In the genomic region with DNA sequence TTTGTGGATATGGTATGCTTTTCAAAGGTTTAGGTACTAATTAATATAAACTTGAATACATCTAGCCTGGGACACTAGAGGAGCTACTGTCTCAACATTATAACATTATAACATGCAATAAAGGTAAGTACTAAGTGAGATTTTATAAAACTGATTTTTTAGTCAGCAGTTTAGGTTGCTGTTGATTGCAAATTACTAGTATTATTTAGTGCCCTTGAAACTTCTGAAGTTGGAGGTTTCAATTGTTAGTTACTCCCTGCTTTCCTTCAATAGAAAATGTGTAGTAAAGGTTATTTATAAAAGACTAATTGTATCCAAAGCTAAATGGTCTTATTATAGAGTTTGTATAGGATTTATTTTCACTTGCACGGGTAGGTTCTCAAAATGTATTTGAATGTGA, we compare ENCODE assay signal across 29 cellular contexts.
"Had no signal": no experiment of that assay in that cellular context is flagged by ENCODE, and none has a peak within 500 bp of the region (broad histone marks: within the 10 kb centered on the region; RNA-seq: fewer than 3 reads in every experiment).

No MANE protein-coding gene starts in this region.

- H3K4me3 ChIP-seq: ascending aorta, cardiac muscle cell had no signal

- H3K9me3 ChIP-seq: ascending aorta had no signal

- H3K4me1 ChIP-seq: ascending aorta had no signal

- H3K27ac ChIP-seq: ascending aorta, cardiac muscle cell, VCaP had no signal

- DNase-seq: activated B cell treated with CpG ODN at 0.5 μM for 24 hours; activated CD4-positive, alpha-beta memory T cell treated with anti-CD3 and anti-CD28 coated beads, Interleukin-2, amount 10 ng/mL, durations not matched to agents 7 days and 5 days; activated CD4-positive, alpha-beta T cell treated with anti-CD3 and anti-CD28 coated beads for 48 hours; activated CD4-positive, alpha-beta T cell treated with anti-CD3 and anti-CD28 coated beads, Interleukin-2, amount 10 ng/mL, durations not matched to agents 7 days and 5 days; activated CD4-positive, alpha-beta T cell treated with anti-CD3 and anti-CD28 coated beads, Interleukin-2, amount 50 U/mL, for 48 hours; activated CD4-positive, CD25-positive, alpha-beta regulatory T cell treated with anti-CD3 and anti-CD28 coated beads, Interleukin-2, amount 50 U/mL, for 72 hours; activated CD8-positive, alpha-beta memory T cell treated with anti-CD3 and anti-CD28 coated beads for 24 hours; activated CD8-positive, alpha-beta memory T cell treated with anti-CD3 and anti-CD28 coated beads, Interleukin-2, amount 10 ng/mL, durations not matched to agents 7 days and 5 days; activated CD8-positive, alpha-beta memory T cell treated with anti-CD3 and anti-CD28 coated beads, Interleukin-2, amount 50 U/mL, for 48 hours; activated CD8-positive, alpha-beta T cell treated with anti-CD3 and anti-CD28 coated beads, Interleukin-2, amount 10 ng/mL, durations not matched to agents 7 days and 5 days; activated effector memory CD4-positive, alpha-beta T cell treated with Interleukin-2 at 50 U/mL for 16 hours; activated gamma-delta T cell; activated naive CD4-positive, alpha-beta T cell treated with anti-CD3 and anti-CD28 coated beads, Interleukin-2, amount 10 ng/mL, durations not matched to agents 7 days and 5 days; activated naive CD4-positive, alpha-beta T cell treated with Interleukin-2 at 50 U/mL for 16 hours; activated naive CD8-positive, alpha-beta T cell treated with anti-CD3 and anti-CD28 coated beads, Interleukin-2, amount 10 ng/mL, durations not matched to agents 7 days and 5 days; activated naive CD8-positive, alpha-beta T cell treated with anti-CD3 and anti-CD28 coated beads, Interleukin-2, amount 50 U/mL, for 24 hours; activated T-cell treated with anti-CD3 and anti-CD28 coated beads, Interleukin-2, amount 50 U/mL, for 24 hours; activated T-cell treated with anti-CD3 and anti-CD28 coated beads, Interleukin-2, amount 50 U/mL, for 48 hours; amygdala; anterior cingulate cortex; caudate nucleus; cerebellar nuclear complex; T-helper 2 cell; T-helper 9 cell had no signal

- H3K36me3 ChIP-seq: ascending aorta, cardiac muscle cell had no signal

- H3K27me3 ChIP-seq: ascending aorta had no signal

- FAIRE-seq: bronchial epithelial cell, TTC549 had no signal

- ATAC-seq: activated CD8-positive, alpha-beta memory T cell treated with anti-CD3 and anti-CD28 coated beads, Interleukin-2, amount 10 ng/mL, durations not matched to agents 7 days and 5 days; activated CD8-positive, alpha-beta T cell treated with anti-CD3 and anti-CD28 coated beads, Interleukin-2, amount 10 ng/mL, durations not matched to agents 7 days and 5 days; activated naive CD8-positive, alpha-beta T cell treated with anti-CD3 and anti-CD28 coated beads, Interleukin-2, amount 50 U/mL, for 24 hours had no signal
